ENCODE assay signal across 30 cellular contexts in genomic region chr9:134740071-134740470, GRCh38.
"Had no signal": no experiment of that assay in that cellular context is flagged by ENCODE, and none has a peak within 500 bp of the region (broad histone marks: within the 10 kb centered on the region; RNA-seq: fewer than 3 reads in every experiment).

No MANE protein-coding gene starts in this region.

- H3K9me3 Mint-ChIP-seq: naive B cell; naive thymus-derived CD8-positive, alpha-beta T cell; natural killer cell treated with Interleukin-12 subunit alpha and Interleukin-12 subunit beta and Interleukin-15 and Interleukin-18, amount 100 ng/mL, for 72 hours; nephron progenitor cell; neural crest cell; stimulated activated effector memory CD8-positive, alpha-beta T cell treated with anti-CD3 and anti-CD28 coated beads, Interleukin-12 subunit alpha, Interleukin-12 subunit beta, amount 100 ng/mL, for 72 hours; stimulated activated naive CD8-positive, alpha-beta T cell treated with anti-CD3 and anti-CD28 coated beads, Interleukin-15, Interleukin-2, amounts not matched to agents 100 ng/mL and 50 ng/mL, for 24 hours had no signal

- H3K27ac Mint-ChIP-seq: naive B cell; naive thymus-derived CD8-positive, alpha-beta T cell; natural killer cell treated with Interleukin-12 subunit alpha and Interleukin-12 subunit beta and Interleukin-15 and Interleukin-18, amount 100 ng/mL, for 72 hours; progenitor cell of endocrine pancreas; stimulated activated naive B cell treated with anti-CD40 and anti-IgM and Interleukin-4, amounts not matched to agents 10 μg/mL and 1 μg/mL and 100 μg/mL, for 72 hours; stimulated activated naive CD8-positive, alpha-beta T cell treated with anti-CD3 and anti-CD28 coated beads, Interleukin-15, Interleukin-2, amounts not matched to agents 100 ng/mL and 50 ng/mL, for 24 hours had no signal

- H3K4me1 ChIP-seq: parathyroid adenoma, psoas muscle, right lobe of liver, spleen, thyroid gland had no signal

- FAIRE-seq: small intestine, urothelium cell line had no signal

- H3K27me3 Mint-ChIP-seq: progenitor cell of endocrine pancreas; stimulated activated naive CD8-positive, alpha-beta T cell treated with anti-CD3 and anti-CD28 coated beads, Interleukin-15, Interleukin-2, amounts not matched to agents 100 ng/mL and 50 ng/mL, for 24 hours had no signal

- ATAC-seq: naive thymus-derived CD8-positive, alpha-beta T cell; natural killer cell treated with Interleukin-12 subunit alpha and Interleukin-12 subunit beta and Interleukin-15 and Interleukin-18, amount 100 ng/mL, for 72 hours; stimulated activated effector memory CD8-positive, alpha-beta T cell treated with anti-CD3 and anti-CD28 coated beads, Interleukin-12 subunit alpha, Interleukin-12 subunit beta, amount 100 ng/mL, for 72 hours; stimulated activated naive B cell treated with anti-CD40 and anti-IgM and Interleukin-4, amounts not matched to agents 10 μg/mL and 1 μg/mL and 100 μg/mL, for 72 hours had no signal

- H3K4me3 ChIP-seq: ovary, psoas muscle, right lobe of liver, sigmoid colon, spleen, stomach, thoracic aorta, thyroid gland, tibial nerve, upper lobe of left lung, vagina had no signal

- H3K4me3 Mint-ChIP-seq: naive B cell; naive thymus-derived CD8-positive, alpha-beta T cell; natural killer cell treated with Interleukin-12 subunit alpha and Interleukin-12 subunit beta and Interleukin-15 and Interleukin-18, amount 100 ng/mL, for 72 hours; nephron progenitor cell; neural crest cell; stimulated activated effector memory CD8-positive, alpha-beta T cell treated with anti-CD3 and anti-CD28 coated beads, Interleukin-12 subunit alpha, Interleukin-12 subunit beta, amount 100 ng/mL, for 72 hours; stimulated activated naive B cell treated with anti-CD40 and anti-IgM and Interleukin-4, amounts not matched to agents 10 μg/mL and 1 μg/mL and 100 μg/mL, for 72 hours; stimulated activated naive CD8-positive, alpha-beta T cell treated with anti-CD3 and anti-CD28 coated beads, Interleukin-15, Interleukin-2, amounts not matched to agents 100 ng/mL and 50 ng/mL, for 24 hours had no signal

- H3K36me3 ChIP-seq: ovary, right lobe of liver, thyroid gland, vagina had no signal

- H3K27ac ChIP-seq: ovary, parathyroid adenoma, psoas muscle, right lobe of liver, spleen, thoracic aorta, thyroid gland, tibial nerve, upper lobe of left lung had no signal

- H3K9me3 ChIP-seq: ovary, psoas muscle, right lobe of liver, sigmoid colon, stomach, thoracic aorta, thyroid gland, tibial nerve, upper lobe of left lung, vagina had no signal

- H3K9ac ChIP-seq: parathyroid adenoma had no signal

- H3K36me3 Mint-ChIP-seq: naive B cell; naive thymus-derived CD8-positive, alpha-beta T cell; natural killer cell treated with Interleukin-12 subunit alpha and Interleukin-12 subunit beta and Interleukin-15 and Interleukin-18, amount 100 ng/mL, for 72 hours; stimulated activated effector memory CD8-positive, alpha-beta T cell treated with anti-CD3 and anti-CD28 coated beads, Interleukin-12 subunit alpha, Interleukin-12 subunit beta, amount 100 ng/mL, for 72 hours; stimulated activated naive B cell treated with anti-CD40 and anti-IgM and Interleukin-4, amounts not matched to agents 10 μg/mL and 1 μg/mL and 100 μg/mL, for 72 hours had no signal

- DNase-seq: naive B cell; naive thymus-derived CD8-positive, alpha-beta T cell; nephron progenitor cell; ovary; posterior cingulate gyrus; psoas muscle; right lobe of liver; sigmoid colon; small intestine; spleen; stimulated activated CD4-positive, alpha-beta T cell treated with anti-CD3 and anti-CD28 coated beads, Interleukin-12 subunit alpha, Interleukin-12 subunit beta, amount 100 ng/mL, for 4 hours; stimulated activated CD4-positive, alpha-beta T cell treated with anti-CD3 and anti-CD28 coated beads, Interleukin-2, amount 100 ng/mL, for 24 hours; stimulated activated CD4-positive, alpha-beta T cell treated with anti-CD3 and anti-CD28 coated beads, Interleukin-2, amount 100 ng/mL, for 48 hours; stimulated activated CD4-positive, alpha-beta T cell treated with anti-CD3 and anti-CD28 coated beads, Interleukin-4, amount 100 ng/mL, for 24 hours; stimulated activated naive B cell treated with anti-CD40 and anti-IgM and Interleukin-4, amounts not matched to agents 10 μg/mL and 1 μg/mL and 100 μg/mL, for 72 hours; stimulated activated naive CD4-positive, alpha-beta T cell treated with Interleukin-2 at 50 U/mL for 16 hours; stomach; thyroid gland; trophoblast cell; upper lobe of left lung had no signal

- H2AFZ ChIP-seq: parathyroid adenoma had no signal

- H3K79me2 ChIP-seq: parathyroid adenoma had no signal

- H3K27me3 ChIP-seq: ovary, right lobe of liver, sigmoid colon, thyroid gland, tibial nerve, upper lobe of left lung, vagina had no signal
